Comparison of ENCODE assay signal across 1 cellular context in the genomic region with DNA sequence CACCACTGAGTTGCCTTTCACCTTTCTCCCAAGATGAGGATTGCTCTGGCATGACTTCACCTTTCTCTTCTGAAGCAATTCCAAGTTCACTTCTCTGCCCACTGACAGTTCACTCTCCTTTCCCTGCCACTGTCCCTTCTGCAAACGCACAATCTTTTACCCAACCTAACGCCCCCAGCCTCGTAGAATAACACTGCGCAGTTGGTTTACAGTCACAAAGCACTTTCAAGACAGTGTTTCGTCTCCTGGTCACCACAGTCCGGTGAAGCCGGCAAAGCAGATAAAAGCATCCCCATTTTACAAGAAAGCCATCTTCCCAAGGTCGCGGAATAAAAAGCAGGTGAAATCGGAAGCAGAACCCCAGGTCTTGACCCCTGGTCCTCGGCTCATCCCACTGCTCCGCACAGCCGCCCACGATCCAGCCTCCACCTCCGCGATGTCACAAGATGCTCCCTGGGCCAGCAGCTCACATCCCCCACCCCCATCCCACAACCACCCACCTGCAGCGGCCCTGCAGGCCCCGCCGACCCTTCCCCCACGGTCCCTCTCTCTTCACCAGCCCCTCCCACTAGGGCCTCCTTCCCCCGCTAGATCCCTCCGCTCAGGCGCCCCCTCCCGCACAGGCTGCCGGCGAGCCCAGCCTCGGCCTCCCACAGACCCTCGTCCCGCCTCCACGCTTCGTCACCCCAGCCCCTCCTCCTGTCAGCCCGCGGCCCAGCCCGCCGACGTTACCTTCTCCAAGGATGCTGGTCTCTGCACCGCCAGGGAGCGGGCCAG.
TF ChIP-seq lines count a peak whose summit lies in the region.

No MANE protein-coding gene starts in this region.

TF ChIP-seq in SK-N-SH treated with all-trans-retinoic acid at 6 μM for 48 hours, 23 proteins besides CTCF, POLR2A, EP300 and RAD21 (continued from another document):
- TF ChIP-seq ZC3H10 (CRISPR knock-in tag; IDR thresholded peaks at IDR 0.05) (no peak), ZNF8 (CRISPR knock-in tag; IDR thresholded peaks at IDR 0.05) (no peak), ZNF70 (CRISPR knock-in tag; IDR thresholded peaks at IDR 0.05) (no peak)
